ENCODE assay signal across 23 cellular contexts in the genomic region with DNA sequence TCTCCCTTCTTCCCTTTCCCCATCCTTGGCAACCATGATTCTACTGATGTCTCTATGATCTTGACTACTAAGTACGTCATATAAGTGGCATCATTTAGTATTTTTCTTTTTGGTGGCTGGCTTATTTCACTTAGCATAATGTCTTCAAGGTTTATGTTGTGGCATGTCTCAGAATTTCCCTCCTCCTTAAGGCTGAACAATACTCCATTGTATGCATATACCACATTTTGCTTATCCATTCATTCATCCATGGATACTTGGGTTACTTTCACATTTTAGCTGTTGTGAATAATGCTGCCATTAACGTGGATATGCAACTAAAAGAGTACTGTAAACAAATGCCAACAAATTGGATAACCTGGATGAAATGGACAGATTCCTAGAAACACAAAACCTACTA.
A peak's percentile ranks its signal among the peaks of the same experiment; 100 is the strongest.
DNase-seq lines count a peak whose midpoint lies in the region; ATAC-seq, FAIRE-seq and TF ChIP-seq lines count a peak whose summit lies in the region.
"Had no signal": no experiment of that assay in that cellular context is flagged by ENCODE, and none has a peak within 500 bp of the region (broad histone marks: within the 10 kb centered on the region; RNA-seq: fewer than 3 reads in every experiment).

No MANE protein-coding gene starts in this region.

- no peaks in the 10 kb centered on the region for H3K27me3 Mint-ChIP-seq in osteocyte (ENCODE audit: unreplicated experiment)
- peaks cover 2% of the 10 kb centered on the region for H3K27me3 Mint-ChIP-seq in activated naive CD8-positive, alpha-beta T cell treated with anti-CD3 and anti-CD28 coated beads, Interleukin-2, amount 50 U/mL, for 24 hours
- H3K27me3 Mint-ChIP-seq: CD4-positive, alpha-beta T cell had no signal

- TF ChIP-seq CTCF in endothelial cell of umbilical vein (IDR thresholded peaks at IDR 0.05; ENCODE audit: extremely low read depth in 1 of 2, insufficient read depth in 1 of 2, low read depth in 1 of 2, low read length in 2 of 2): no peak
- no peak for TF ChIP-seq CTCF in keratinocyte (optimal IDR thresholded peaks at IDR 0.05 in 1 of 3, IDR thresholded peaks at IDR 0.05 in 1 of 3, conservative IDR thresholded peaks at IDR 0.05 in 1 of 3; ENCODE audit: extremely low read depth in 1 of 3, insufficient read depth in 2 of 3, low read length in 3 of 3)
- TF ChIP-seq CTCF in osteocyte (IDR thresholded peaks at IDR 0.05): no peak

- H3K36me3 Mint-ChIP-seq in osteocyte (ENCODE audit: unreplicated experiment): peaks cover 5% of the 10 kb centered on the region
- H3K36me3 Mint-ChIP-seq in activated naive CD8-positive, alpha-beta T cell treated with anti-CD3 and anti-CD28 coated beads, Interleukin-2, amount 50 U/mL, for 24 hours (ENCODE audit: low read depth): no peaks in the 10 kb centered on the region
- H3K36me3 Mint-ChIP-seq: CD14-positive monocyte had no signal

- H3K27ac ChIP-seq in endothelial cell of umbilical vein (ENCODE audit: insufficient read depth, low read depth, low read length): no peak overlapping the region
- no peak overlapping the region for H3K27ac ChIP-seq in keratinocyte (ENCODE audit: control insufficient read depth, insufficient read depth, low read length)
- H3K27ac ChIP-seq: A549; BLaER1 treated with 17β-estradiol and CSF1 and Interleukin-3, amounts not matched to agents 10 nM and 100 nM had no signal

- H3K27ac Mint-ChIP-seq in osteocyte (ENCODE audit: unreplicated experiment): no peak overlapping the region
- H3K27ac Mint-ChIP-seq in activated naive CD8-positive, alpha-beta T cell treated with anti-CD3 and anti-CD28 coated beads, Interleukin-2, amount 50 U/mL, for 24 hours: no peak overlapping the region
- H3K27ac Mint-ChIP-seq: CD14-positive monocyte; CD4-positive, alpha-beta T cell had no signal

- in situ Hi-C loops in SK-MEL-5 (cut with HindIII; ENCODE audit: low pct_unique_long_range_greater_than_20kb, low sequenced_read_pairs): no loop called here

- no peak overlapping the region for H3K9ac ChIP-seq in endothelial cell of umbilical vein (replicated peaks; ENCODE audit: extremely low read depth, insufficient read depth, low read length)
- no peak overlapping the region for H3K9ac ChIP-seq in keratinocyte (ENCODE audit: control insufficient read depth, extremely low read depth, insufficient read depth, low read length)
- H3K9ac ChIP-seq: BLaER1 treated with 17β-estradiol and CSF1 and Interleukin-3, amounts not matched to agents 10 nM and 100 nM had no signal

- H3K36me3 ChIP-seq in endothelial cell of umbilical vein (ENCODE audit: control insufficient read depth in 2 of 2, extremely low read depth in 1 of 2, insufficient read depth in 2 of 2, low read length in 2 of 2): no peaks in the 10 kb centered on the region
- H3K36me3 ChIP-seq in keratinocyte (ENCODE audit: control insufficient read depth in 2 of 2, extremely low read depth in 1 of 2, insufficient read depth in 2 of 2, low read length in 2 of 2): no peaks in the 10 kb centered on the region
- H3K36me3 ChIP-seq: BE2C; BLaER1 treated with 17β-estradiol and CSF1 and Interleukin-3, amounts not matched to agents 10 nM and 100 nM had no signal

- H3K4me1 ChIP-seq in endothelial cell of umbilical vein (ENCODE audit: control insufficient read depth, extremely low read depth, insufficient read depth, low read length) (no peaks in the 10 kb centered on the region), keratinocyte (ENCODE audit: control insufficient read depth, extremely low read depth, insufficient read depth, low read length) (peaks cover 11% of the 10 kb centered on the region)
- H3K4me1 ChIP-seq: A549; BE2C; BLaER1 treated with 17β-estradiol and CSF1 and Interleukin-3, amounts not matched to agents 10 nM and 100 nM; Caco-2 had no signal

- CTCF ChIA-PET in endothelial cell of umbilical vein (lab: Charles Lee): no interaction called here

- dilution Hi-C loops in endothelial cell of umbilical vein (cut with MboI; ENCODE audit: extremely low pct_ligation_motif_present, low sequenced_read_pairs): no loop called here
- dilution Hi-C loops in keratinocyte (cut with MboI; ENCODE audit: extremely low pct_ligation_motif_present, low sequenced_read_pairs): no loop called here

- intact Hi-C loops in endothelial cell of umbilical vein (cut with micrococcal nuclease): no loop called here

- H3K4me2 ChIP-seq in endothelial cell of umbilical vein (ENCODE audit: insufficient read depth, low read length) (no peak overlapping the region), keratinocyte (ENCODE audit: control insufficient read depth, extremely low read depth, insufficient read depth, low read depth, low read length) (peak overlapping the region; percentile 7)
- H3K4me2 ChIP-seq: A549; BLaER1 treated with 17β-estradiol and CSF1 and Interleukin-3, amounts not matched to agents 10 nM and 100 nM had no signal

- no peaks in the 10 kb centered on the region for H3K9me1 ChIP-seq in endothelial cell of umbilical vein (replicated peaks; ENCODE audit: control insufficient read depth, extremely low read depth, insufficient read depth, low read length)
- H3K9me1 ChIP-seq in keratinocyte (ENCODE audit: control insufficient read depth, extremely low read depth, insufficient read depth, low read length): peaks cover 2% of the 10 kb centered on the region

- TF ChIP-seq POLR2A in GM12891 (IDR thresholded peaks at IDR 0.05; ENCODE audit: low read depth, low read length): no peak
- no peak for TF ChIP-seq POLR2A in endothelial cell of umbilical vein (IDR thresholded peaks at IDR 0.05; ENCODE audit: low read depth, low read length)

- H3K9me3 Mint-ChIP-seq in osteocyte (ENCODE audit: unreplicated experiment): no peaks in the 10 kb centered on the region
- H3K9me3 Mint-ChIP-seq in activated naive CD8-positive, alpha-beta T cell treated with anti-CD3 and anti-CD28 coated beads, Interleukin-2, amount 50 U/mL, for 24 hours: no peaks in the 10 kb centered on the region
- H3K9me3 Mint-ChIP-seq: CD4-positive, alpha-beta T cell had no signal

- FAIRE-seq in GM12891 (lab: Jason Lieb, UNC): peak; percentile 62
- peak; percentile 8 for FAIRE-seq in endothelial cell of umbilical vein (lab: Jason Lieb, UNC)
- FAIRE-seq in keratinocyte (lab: Jason Lieb, UNC): peak; percentile 51
- FAIRE-seq: A549, G401.6, GM19239 had no signal

- peaks cover 25% of the 10 kb centered on the region for H3K4me1 Mint-ChIP-seq in osteocyte (ENCODE audit: unreplicated experiment)
- H3K4me1 Mint-ChIP-seq in activated naive CD8-positive, alpha-beta T cell treated with anti-CD3 and anti-CD28 coated beads, Interleukin-2, amount 50 U/mL, for 24 hours: no peaks in the 10 kb centered on the region
- H3K4me1 Mint-ChIP-seq: CD14-positive monocyte had no signal

- no TSS peak for BruUV-seq in endothelial cell of umbilical vein (replicated peaks; lab: Mats Ljungman, UMichigan)

- no peak for DNase-seq in GM12891 (ENCODE audit: insufficient read length, low spot score)
- peak; percentile 48 for DNase-seq in SK-MEL-5 (ENCODE audit: low read depth, low spot score)
- no peak for DNase-seq in endothelial cell of umbilical vein (ENCODE audit: low read depth, low spot score)
- DNase-seq in keratinocyte (ENCODE audit: low read depth, low spot score): no peak
- no peak for DNase-seq in COLO829 (ENCODE audit: low spot score)
- DNase-seq in osteocyte (ENCODE audit: extremely low spot score, unreplicated experiment): no peak
- no peak for DNase-seq in activated naive CD8-positive, alpha-beta T cell treated with anti-CD3 and anti-CD28 coated beads, Interleukin-2, amount 50 U/mL, for 24 hours
- DNase-seq: 8988T; ACHN; AML-193; BE2C; Caco-2; CD4-positive, alpha-beta T cell; DMS153; DND-41; GOT3; H7; HCEC 1CT had no signal

- no peak overlapping the region for H3K4me3 Mint-ChIP-seq in osteocyte (ENCODE audit: unreplicated experiment)
- H3K4me3 Mint-ChIP-seq in activated naive CD8-positive, alpha-beta T cell treated with anti-CD3 and anti-CD28 coated beads, Interleukin-2, amount 50 U/mL, for 24 hours: no peak overlapping the region
- H3K4me3 Mint-ChIP-seq: CD14-positive monocyte; CD4-positive, alpha-beta T cell had no signal

- H3K27me3 ChIP-seq in endothelial cell of umbilical vein (ENCODE audit: control insufficient read depth in 2 of 2, insufficient read depth in 2 of 2, low read length in 2 of 2): peaks cover 29 to 32% of the 10 kb centered on the region in 2 experiments
- H3K27me3 ChIP-seq in keratinocyte (ENCODE audit: control insufficient read depth, extremely low read depth, insufficient read depth, low read length): no peaks in the 10 kb centered on the region
- H3K27me3 ChIP-seq: BE2C; BLaER1 treated with 17β-estradiol and CSF1 and Interleukin-3, amounts not matched to agents 10 nM and 100 nM had no signal

- H4K20me1 ChIP-seq in endothelial cell of umbilical vein (replicated peaks; ENCODE audit: control insufficient read depth, extremely low read depth, insufficient read depth, low read length) (no peaks in the 10 kb centered on the region), keratinocyte (ENCODE audit: control insufficient read depth, extremely low read depth, insufficient read depth, low read length) (no peaks in the 10 kb centered on the region)
- H4K20me1 ChIP-seq: BLaER1 treated with 17β-estradiol and CSF1 and Interleukin-3, amounts not matched to agents 10 nM and 100 nM had no signal

- H3K4me3 ChIP-seq in endothelial cell of umbilical vein (replicated peaks in 1 of 3; ENCODE audit: insufficient read depth in 1 of 3, low read depth in 1 of 3, low read length in 3 of 3) (no peak overlapping the region), keratinocyte (ENCODE audit: control insufficient read depth in 2 of 3, extremely low read depth in 1 of 3, insufficient read depth in 2 of 3, low read depth in 1 of 3, low read length in 3 of 3) (peak overlapping the region in 1 of 3 experiments; percentile 13)
- H3K4me3 ChIP-seq: A549; BLaER1 treated with 17β-estradiol and CSF1 and Interleukin-3, amounts not matched to agents 10 nM and 100 nM had no signal

- ATAC-seq in activated naive CD8-positive, alpha-beta T cell treated with anti-CD3 and anti-CD28 coated beads, Interleukin-2, amount 50 U/mL, for 24 hours: no peak
- ATAC-seq: A549 had no signal

- H3K79me2 ChIP-seq in endothelial cell of umbilical vein (ENCODE audit: control insufficient read depth, insufficient read depth, low read length) (no peaks in the 10 kb centered on the region), keratinocyte (ENCODE audit: control insufficient read depth, insufficient read depth, low read length) (peaks cover 43% of the 10 kb centered on the region)

- H2AFZ ChIP-seq in endothelial cell of umbilical vein (ENCODE audit: low read depth, low read length) (no peak overlapping the region), keratinocyte (ENCODE audit: control insufficient read depth, low read length) (peak overlapping the region; percentile 20)

- POLR2A ChIA-PET in endothelial cell of umbilical vein (lab: Charles Lee): no interaction called here

- H3K9me3 ChIP-seq in endothelial cell of umbilical vein (replicated peaks; ENCODE audit: control insufficient read depth, insufficient read depth, low read length): no peaks in the 10 kb centered on the region
- no peaks in the 10 kb centered on the region for H3K9me3 ChIP-seq in keratinocyte (ENCODE audit: control insufficient read depth, low read depth, low read length)
- H3K9me3 ChIP-seq: A549; BE2C; BLaER1 treated with 17β-estradiol and CSF1 and Interleukin-3, amounts not matched to agents 10 nM and 100 nM; Caco-2 had no signal

TF ChIP-seq in endothelial cell of umbilical vein, 7 proteins besides CTCF, POLR2A, EP300 and RAD21 (continues in another document):
- TF ChIP-seq POLR2AphosphoS5 (IDR thresholded peaks at IDR 0.05; ENCODE audit: insufficient read depth, low read depth, low read length): no peak
